Comparison of ENCODE assay signal across 10 cellular contexts in the genomic region with DNA sequence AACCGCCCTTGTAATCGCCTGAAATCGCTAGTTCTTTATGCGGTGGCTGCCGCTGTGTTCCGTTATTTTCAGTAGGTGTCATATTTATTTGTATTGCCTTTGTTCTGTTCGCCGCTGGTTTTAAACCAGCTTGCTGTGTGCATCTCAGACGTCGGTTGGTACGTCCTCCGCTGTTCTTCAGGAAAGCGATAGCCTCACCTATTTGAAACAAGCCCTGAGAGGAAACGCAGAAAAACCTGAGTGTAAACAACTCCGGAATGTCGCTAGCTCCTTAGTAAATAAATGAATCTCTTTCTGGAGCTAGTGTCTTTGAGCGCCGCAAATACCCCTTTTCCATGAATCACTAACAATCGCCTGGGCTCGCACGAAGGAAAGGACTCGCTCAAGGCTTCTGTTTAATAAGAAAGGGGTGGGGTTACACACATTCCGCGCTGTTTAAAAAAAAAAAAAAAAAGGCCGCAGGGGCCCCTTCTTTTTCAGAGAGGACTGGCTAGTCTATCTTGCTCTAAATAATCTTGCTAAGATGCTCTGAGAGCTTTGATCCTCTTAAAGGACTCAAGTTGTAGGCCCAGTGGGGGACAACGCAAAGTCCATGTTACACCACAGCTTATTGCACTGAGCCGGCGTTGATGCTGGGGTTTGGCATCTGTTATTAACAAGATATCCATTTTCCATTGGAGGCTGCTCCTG. TPM values are rescaled to one million over a fixed set of nuclear protein-coding genes. Genes with fewer than 3 reads are reported as not detected.
DNase-seq lines count a peak whose midpoint lies in the region; ATAC-seq and TF ChIP-seq lines count a peak whose summit lies in the region.
"Had no signal": no experiment of that assay in that cellular context is flagged by ENCODE, and none has a peak within 500 bp of the region (broad histone marks: within the 10 kb centered on the region; RNA-seq: fewer than 3 reads in every experiment).

No MANE protein-coding gene starts in this region.

- peaks cover 92% of the 10 kb centered on the region for H3K27me3 ChIP-seq in effector memory CD4-positive, alpha-beta T cell (replicated peaks; ENCODE audit: control insufficient read depth, insufficient read depth, low read length, poor library complexity, severe bottlenecking)
- H3K27me3 ChIP-seq in mesendoderm (ENCODE audit: insufficient read depth, low read length, poor library complexity) = peaks cover 90% of the 10 kb centered on the region

- H3K4me2 ChIP-seq in OCI-LY7 (ENCODE audit: low read length) (peak overlapping the region; percentile 35), mesendoderm (ENCODE audit: low read length) (no peak overlapping the region)

- H3K79me2 ChIP-seq in OCI-LY7 (ENCODE audit: insufficient read depth, low read depth, low read length) (no peaks in the 10 kb centered on the region), mesendoderm (ENCODE audit: control insufficient read depth, insufficient read depth, low read length) (no peaks in the 10 kb centered on the region)

- no peaks in the 10 kb centered on the region for H3K36me3 Mint-ChIP-seq in progenitor cell of endocrine pancreas (ENCODE audit: insufficient read depth)

- no TSS peak for BruUV-seq in OCI-LY7 (replicated peaks; lab: Mats Ljungman, UMichigan)

- H3K23ac ChIP-seq in mesendoderm (ENCODE audit: low read length) = no peak overlapping the region

- no peaks in the 10 kb centered on the region for H3K9me3 Mint-ChIP-seq in progenitor cell of endocrine pancreas (ENCODE audit: low read depth)

- no peaks in the 10 kb centered on the region for H3K9me2 ChIP-seq in OCI-LY7 (ENCODE audit: insufficient read depth, low read length)

- POLR2A ChIA-PET in OCI-LY7 (lab: Charles Lee) = interaction anchor here (0.7 kb wide), 2 partner anchors 324 to 422 kb away, joined by 7 to 8 read pairs; no protein-coding TSS in a partner anchor

- H3K36me3 ChIP-seq in OCI-LY7 (ENCODE audit: insufficient read depth, low read length) (no peaks in the 10 kb centered on the region), mesendoderm (ENCODE audit: control insufficient read depth, insufficient read depth, low read length) (no peaks in the 10 kb centered on the region)
- H3K36me3 ChIP-seq in effector memory CD4-positive, alpha-beta T cell (ENCODE audit: control insufficient read depth, insufficient read depth, low read length) = no peaks in the 10 kb centered on the region

- no peak overlapping the region for H2AK5ac ChIP-seq in mesendoderm (ENCODE audit: low read length)

- no peak overlapping the region for H2BK15ac ChIP-seq in mesendoderm (replicated peaks; ENCODE audit: low read depth)

- no peak overlapping the region for H4K5ac ChIP-seq in mesendoderm (ENCODE audit: low read length)

- H3K4me3 ChIP-seq in OCI-LY7 (ENCODE audit: low read depth, low read length, poor library complexity, severe bottlenecking) = peak overlapping the region; percentile 36
- peak overlapping the region; percentile 51 for H3K4me3 ChIP-seq in effector memory CD4-positive, alpha-beta T cell (ENCODE audit: insufficient read depth, low read depth, low read length, poor library complexity, severe bottlenecking)
- H3K4me3 ChIP-seq in mesendoderm (ENCODE audit: low read length) = no peak overlapping the region

- no peak overlapping the region for H2BK120ac ChIP-seq in mesendoderm (ENCODE audit: low read depth, low read length)

- H3K4ac ChIP-seq in mesendoderm (ENCODE audit: low read depth, low read length) = no peak overlapping the region

- CTCF ChIA-PET in OCI-LY7 (lab: Charles Lee; ENCODE audit: unreplicated experiment) = interaction anchor here (1.2 kb wide), 1 partner anchor 322 kb away, joined by 7 read pairs; no protein-coding TSS in a partner anchor

- no peaks in the 10 kb centered on the region for H3K4me1 ChIP-seq in OCI-LY7 (ENCODE audit: insufficient read depth, low read length, poor library complexity, severe bottlenecking)
- peaks cover 28% of the 10 kb centered on the region for H3K4me1 ChIP-seq in effector memory CD4-positive, alpha-beta T cell (ENCODE audit: control insufficient read depth, insufficient read depth, low read length, poor library complexity, severe bottlenecking)
- no peaks in the 10 kb centered on the region for H3K4me1 ChIP-seq in mesendoderm (ENCODE audit: control insufficient read depth, low read depth, low read length)

- H3K27ac ChIP-seq in OCI-LY7 (ENCODE audit: low read depth, low read length, poor library complexity, severe bottlenecking) (no peak overlapping the region), mesendoderm (ENCODE audit: low read depth, low read length) (no peak overlapping the region)
- H3K27ac ChIP-seq in effector memory CD4-positive, alpha-beta T cell (ENCODE audit: insufficient read depth, low read length, poor library complexity, severe bottlenecking) = no peak overlapping the region

- no peak overlapping the region for H3K18ac ChIP-seq in mesendoderm (ENCODE audit: low read length)

- peak overlapping the region; percentile 85 for H3K27ac Mint-ChIP-seq in progenitor cell of endocrine pancreas

- no peaks in the 10 kb centered on the region for H4K20me1 ChIP-seq in OCI-LY7 (ENCODE audit: insufficient read depth, low read length)

- TF ChIP-seq CTCF in OCI-LY7 (conservative IDR thresholded peaks at IDR 0.05; ENCODE audit: low read length) (no peak), progenitor cell of endocrine pancreas (IDR thresholded peaks at IDR 0.05; ENCODE audit: unreplicated experiment) (no peak)

- peaks cover 86% of the 10 kb centered on the region for H3K27me3 Mint-ChIP-seq in progenitor cell of endocrine pancreas

- H2AFZ ChIP-seq in OCI-LY7 (ENCODE audit: low read length) = no peak overlapping the region

- ATAC-seq in GM19023 (IDR thresholded peaks at IDR 0.05; ENCODE audit: unreplicated experiment) = no peak
- ATAC-seq in HG03460 (IDR thresholded peaks at IDR 0.05; ENCODE audit: unreplicated experiment) = no peak

- no peak overlapping the region for H4K8ac ChIP-seq in mesendoderm (ENCODE audit: low read depth, low read length)

- no peaks in the 10 kb centered on the region for H3K79me1 ChIP-seq in mesendoderm (ENCODE audit: low read length)

- H2BK5ac ChIP-seq in mesendoderm (ENCODE audit: low read length) = no peak overlapping the region

- WGBS in mesendoderm (ENCODE audit: extremely low coverage, insufficient coverage, low lambda C conversion rate) = no CpG with 5 or more reads among the region's 28 CpGs

- no peaks in the 10 kb centered on the region for H3K9me3 ChIP-seq in OCI-LY7 (ENCODE audit: low read length)
- no peaks in the 10 kb centered on the region for H3K9me3 ChIP-seq in effector memory CD4-positive, alpha-beta T cell (ENCODE audit: control insufficient read depth, low read length)

- no peak overlapping the region for H3K9ac ChIP-seq in mesendoderm (ENCODE audit: low read length)

- peak; percentile 43 for DNase-seq in ELR (ENCODE audit: low read depth)
- no peak for DNase-seq in OCI-LY7 (ENCODE audit: low spot score)
- DNase-seq in effector memory CD4-positive, alpha-beta T cell = no peak
- no peak for DNase-seq in progenitor cell of endocrine pancreas (ENCODE audit: low spot score, unreplicated experiment)
- DNase-seq in NCI-H69 (lab: John Stamatoyannopoulos, UW) = no peak
- no peak for DNase-seq in mesendoderm
- DNase-seq: activated CD4-positive, alpha-beta T cell treated with anti-CD3 and anti-CD28 coated beads, Interleukin-2, amount 50 U/mL, for 4 hours; small intestine had no signal

- no peak overlapping the region for H3K56ac ChIP-seq in mesendoderm (ENCODE audit: low read length)

- H3K4me1 Mint-ChIP-seq in progenitor cell of endocrine pancreas (ENCODE audit: low read depth) = no peaks in the 10 kb centered on the region

- intact Hi-C loops in OCI-LY7 (cut with micrococcal nuclease; ENCODE audit: unreplicated experiment) = no loop called here

- no peak overlapping the region for H3K4me3 Mint-ChIP-seq in progenitor cell of endocrine pancreas (ENCODE audit: low read depth)

RNA-seq across cellular contexts. Expression of gene HOXD8, which starts 3.0 kb away (rescaled TPM):
- total RNA-seq in OCI-LY7 (2014; rRNA removed; shearing (Covaris generic)) = not detected in 2 replicates
- not detected in 2 replicates for total RNA-seq in OCI-LY7 (2022)
- not detected in 2 replicates for total RNA-seq in progenitor cell of endocrine pancreas
- not detected for polyA plus RNA-seq in mesendoderm (2013, experiment 1 of 2)
- polyA plus RNA-seq in mesendoderm (2013, experiment 2 of 2) = not detected

RNA-seq across cellular contexts. Expression of gene HOXD9, which starts 10.0 kb away (rescaled TPM):
- not detected in 2 replicates for total RNA-seq in OCI-LY7 (2014; rRNA removed; shearing (Covaris generic))
- not detected in 2 replicates for total RNA-seq in OCI-LY7 (2022)
- total RNA-seq in progenitor cell of endocrine pancreas = not detected in 2 replicates
- polyA plus RNA-seq in mesendoderm (2013, experiment 1 of 2) = not detected
- polyA plus RNA-seq in mesendoderm (2013, experiment 2 of 2) = not detected

RNA-seq across cellular contexts. Expression of gene HOXD10, which starts 16.0 kb away (rescaled TPM):
- not detected in 2 replicates for total RNA-seq in OCI-LY7 (2014; rRNA removed; shearing (Covaris generic))
- total RNA-seq in OCI-LY7 (2022) (not detected in 2 replicates), progenitor cell of endocrine pancreas (not detected in 2 replicates)
- polyA plus RNA-seq in mesendoderm (2013, experiment 1 of 2) = not detected
- polyA plus RNA-seq in mesendoderm (2013, experiment 2 of 2) = not detected

RNA-seq across cellular contexts. Expression of gene HOXD4, which starts 18.8 kb away (rescaled TPM):
- not detected in 2 replicates for total RNA-seq in OCI-LY7 (2014; rRNA removed; shearing (Covaris generic))
- total RNA-seq in OCI-LY7 (2022) = not detected in 2 replicates
- total RNA-seq in progenitor cell of endocrine pancreas = not detected in 2 replicates
- not detected for polyA plus RNA-seq in mesendoderm (2013, experiment 1 of 2)
- not detected for polyA plus RNA-seq in mesendoderm (2013, experiment 2 of 2)

RNA-seq across cellular contexts. Expression of gene HOXD3, which starts 24.6 kb away (rescaled TPM):
- total RNA-seq in OCI-LY7 (2014; rRNA removed; shearing (Covaris generic)) = not detected in 2 replicates
- not detected in 2 replicates for total RNA-seq in OCI-LY7 (2022)
- total RNA-seq in progenitor cell of endocrine pancreas = not detected in 2 replicates
- polyA plus RNA-seq in mesendoderm (2013, experiment 1 of 2) = not detected
- polyA plus RNA-seq in mesendoderm (2013, experiment 2 of 2) = not detected
